Comparison of ENCODE assay signal across 29 cellular contexts in genomic region chr15:42785569-42785968, GRCh38.
"Had no signal": no experiment of that assay in that cellular context is flagged by ENCODE, and none has a peak within 500 bp of the region (broad histone marks: within the 10 kb centered on the region; RNA-seq: fewer than 3 reads in every experiment).

No MANE protein-coding gene starts in this region.

- H3K4me1 ChIP-seq: colonic mucosa, gastrocnemius medialis, lower lobe of right lung, pancreas, right atrium auricular region, sigmoid colon, stomach, testis, tibial artery, upper lobe of left lung had no signal

- H3K27ac ChIP-seq: colonic mucosa, epithelial cell of prostate, gastrocnemius medialis, lower lobe of right lung, neutrophil, pancreas, right atrium auricular region, sigmoid colon, stomach, testis, tibial artery, upper lobe of left lung had no signal

- H3K27me3 Mint-ChIP-seq: dendritic cell treated with granulocyte-macrophage colony-stimulating factor and Interleukin-4, amounts not matched to agents 40 ng/mL and 50 ng/mL, for 4 days; memory B cell; progenitor cell of endocrine pancreas had no signal

- H3K27me3 ChIP-seq: colonic mucosa, gastrocnemius medialis, neutrophil, pancreas, right atrium auricular region, sigmoid colon, stomach, testis, tibial artery, upper lobe of left lung had no signal

- H3K4me3 ChIP-seq: colonic mucosa, gastrocnemius medialis, lower lobe of right lung, pancreas, right atrium auricular region, sigmoid colon, stomach, testis, tibial artery, upper lobe of left lung had no signal

- H3K4me1 Mint-ChIP-seq: endodermal cell; memory B cell; natural killer cell; neural crest cell; stimulated activated effector memory CD8-positive, alpha-beta T cell treated with anti-CD3 and anti-CD28 coated beads, Interleukin-12 subunit alpha, Interleukin-12 subunit beta, amount 100 ng/mL, for 72 hours had no signal

- H3K9me3 ChIP-seq: colonic mucosa, gastrocnemius medialis, lower lobe of right lung, neutrophil, pancreas, right atrium auricular region, sigmoid colon, stomach, testis, tibial artery, upper lobe of left lung had no signal

- DNase-seq: colonic mucosa; effector CD8-positive, alpha-beta T cell; endodermal cell; foreskin fibroblast; gastrocnemius medialis; head of caudate nucleus; left ventricle myocardium superior; lower lobe of right lung; natural killer cell; pancreas; sigmoid colon; stimulated activated CD4-positive, alpha-beta T cell treated with anti-CD3 and anti-CD28 coated beads, Interleukin-2, amount 100 ng/mL, for 24 hours; stimulated activated CD4-positive, alpha-beta T cell treated with anti-CD3 and anti-CD28 coated beads, Interleukin-4, amount 100 ng/mL, for 24 hours; stimulated activated naive CD4-positive, alpha-beta T cell treated with Interleukin-2 at 50 U/mL for 16 hours; stomach; testis; tibial artery; upper lobe of left lung had no signal

- FAIRE-seq: keratinocyte, pancreas, urothelium cell line had no signal

- H3K9me3 Mint-ChIP-seq: dendritic cell treated with granulocyte-macrophage colony-stimulating factor and Interleukin-4, amounts not matched to agents 40 ng/mL and 50 ng/mL, for 4 days; endodermal cell; memory B cell; natural killer cell; neural crest cell; stimulated activated effector memory CD8-positive, alpha-beta T cell treated with anti-CD3 and anti-CD28 coated beads, Interleukin-12 subunit alpha, Interleukin-12 subunit beta, amount 100 ng/mL, for 72 hours had no signal

- H3K36me3 Mint-ChIP-seq: natural killer cell; stimulated activated effector memory CD8-positive, alpha-beta T cell treated with anti-CD3 and anti-CD28 coated beads, Interleukin-12 subunit alpha, Interleukin-12 subunit beta, amount 100 ng/mL, for 72 hours had no signal

- ATAC-seq: esophagus mucosa; gastrocnemius medialis; left ventricle myocardium superior; lower lobe of right lung; natural killer cell; pancreas; stimulated activated effector memory CD8-positive, alpha-beta T cell treated with anti-CD3 and anti-CD28 coated beads, Interleukin-12 subunit alpha, Interleukin-12 subunit beta, amount 100 ng/mL, for 72 hours had no signal

- H3K4me3 Mint-ChIP-seq: dendritic cell treated with granulocyte-macrophage colony-stimulating factor and Interleukin-4, amounts not matched to agents 40 ng/mL and 50 ng/mL, for 4 days; endodermal cell; memory B cell; natural killer cell; neural crest cell; stimulated activated effector memory CD8-positive, alpha-beta T cell treated with anti-CD3 and anti-CD28 coated beads, Interleukin-12 subunit alpha, Interleukin-12 subunit beta, amount 100 ng/mL, for 72 hours had no signal

- H3K27ac Mint-ChIP-seq: dendritic cell treated with granulocyte-macrophage colony-stimulating factor and Interleukin-4, amounts not matched to agents 40 ng/mL and 50 ng/mL, for 4 days; endodermal cell; memory B cell; natural killer cell; progenitor cell of endocrine pancreas; stimulated activated effector memory CD8-positive, alpha-beta T cell treated with anti-CD3 and anti-CD28 coated beads, Interleukin-12 subunit alpha, Interleukin-12 subunit beta, amount 100 ng/mL, for 72 hours had no signal

- H3K36me3 ChIP-seq: colonic mucosa, right atrium auricular region had no signal
